8 cellular contexts compared by ENCODE assay signal in genomic region chr13:40206241-40207109, GRCh38.
DNase-seq lines count a peak whose midpoint lies in the region; ATAC-seq, FAIRE-seq and TF ChIP-seq lines count a peak whose summit lies in the region.

No MANE protein-coding gene starts in this region.

- no peak for TF ChIP-seq RAD21 in HepG2 (CRISPR knock-in tag; IDR thresholded peaks at IDR 0.05)

- POLR2A ChIA-PET in HepG2 (lab: Yijun Ruan, JAX), result no interaction called here

- FAIRE-seq in HepG2 (lab: Jason Lieb, UNC), result no peak

- no peaks in the 10 kb centered on the region for H3K79me2 ChIP-seq in Karpas-422 (ENCODE audit: low read length)
- H3K79me2 ChIP-seq in HepG2 (ENCODE audit: insufficient read depth, low read length), result no peaks in the 10 kb centered on the region

- no peaks in the 10 kb centered on the region for H3K27me3 Mint-ChIP-seq in activated T-helper 1 cell treated with anti-CD3 and anti-CD28 coated beads, Interleukin-12 subunit alpha, Interleukin-12 subunit beta, Interleukin-2, Interleukin-4 antibody, amounts not matched to agents 30 ng/mL and 10 ng/mL and 1 ng/mL, durations not matched to agents 14 hours and 24 hours and 36 hours (ENCODE audit: insufficient read depth)

- intact Hi-C loops in activated T-helper 1 cell treated with anti-CD3 and anti-CD28 coated beads, Interleukin-12 subunit alpha, Interleukin-12 subunit beta, Interleukin-2, Interleukin-4 antibody, amounts not matched to agents 30 ng/mL and 10 ng/mL and 1 ng/mL, durations not matched to agents 14 hours and 24 hours and 36 hours (cut with micrococcal nuclease), result loop anchor here (2.0 kb wide), 1 partner anchor 16 kb away; no protein-coding TSS in a partner anchor
- intact Hi-C loops in HepG2 (cut with micrococcal nuclease; ENCODE audit: unreplicated experiment), result no loop called here
- intact Hi-C loops in right cardiac atrium (cut with DNase I), result no loop called here

- no peaks in the 10 kb centered on the region; the same call in 1 of the 2 replicates for H3K36me3 ChIP-seq in Karpas-422 (ENCODE audit: insufficient read depth, low read length)
- no peaks in the 10 kb centered on the region for H3K36me3 ChIP-seq in HepG2 (replicated peaks in 1 of 2; ENCODE audit: control insufficient read depth in 1 of 2, insufficient read depth in 2 of 2, low read length in 2 of 2)

- H3K9ac ChIP-seq in Karpas-422 (ENCODE audit: low read length), result peak overlapping the region; percentile 25; the same call in 1 of the 2 replicates
- H3K9ac ChIP-seq in HepG2 (ENCODE audit: insufficient read depth, low read depth, low read length), result no peak overlapping the region

- no peaks in the 10 kb centered on the region for H4K20me1 ChIP-seq in Karpas-422 (ENCODE audit: insufficient read depth, low read depth, low read length)
- no peaks in the 10 kb centered on the region for H4K20me1 ChIP-seq in HepG2 (ENCODE audit: insufficient read depth, low read length)

- H3K27ac ChIP-seq in Karpas-422 (ENCODE audit: low read length), result peak overlapping the region; percentile 52
- no peak overlapping the region for H3K27ac ChIP-seq in HepG2 (ENCODE audit: extremely low read length, insufficient read depth, low read length)
- no peak overlapping the region for H3K27ac ChIP-seq in right cardiac atrium (ENCODE audit: low read length)

- H2AFZ ChIP-seq in Karpas-422 (ENCODE audit: low read length) (peak overlapping the region; percentile 92), HepG2 (ENCODE audit: low read length) (no peak overlapping the region)

- ATAC-seq in GM21528 (IDR thresholded peaks at IDR 0.05; ENCODE audit: low FRiP score, unreplicated experiment) (peak; percentile 60), HepG2 (no peak), right cardiac atrium (no peak)

- no TSS peak for BruUV-seq in HepG2 (replicated peaks; lab: Mats Ljungman, UMichigan)

- CTCF ChIA-PET in HepG2 (lab: Yijun Ruan, JAX; ENCODE audit: low intra/inter-chr PET ratio, low total read pairs), result no interaction called here

- TF ChIP-seq CTCF in GM10266 (IDR thresholded peaks at IDR 0.05; ENCODE audit: control insufficient read depth, insufficient read depth, low read depth, missing control alignments) (no peak), HepG2 (CRISPR knock-in tag; IDR thresholded peaks at IDR 0.05) (no peak)

- peak overlapping the region; percentile 3; the same call in 1 of the 2 replicates for H3K4me3 ChIP-seq in Karpas-422 (ENCODE audit: low read length)
- no peak overlapping the region for H3K4me3 ChIP-seq in HepG2 (replicated peaks in 1 of 3; ENCODE audit: insufficient read depth in 1 of 3, low read depth in 2 of 3, low read length in 3 of 3)
- H3K4me3 ChIP-seq in right cardiac atrium (ENCODE audit: low read length), result no peak overlapping the region

- DNase-seq in GM10266 (ENCODE audit: extremely low spot score), result peak; percentile 48
- peak; percentile 66 for DNase-seq in Karpas-422
- peak; percentile 32 for DNase-seq in activated T-helper 1 cell treated with anti-CD3 and anti-CD28 coated beads, Interleukin-12 subunit alpha, Interleukin-12 subunit beta, Interleukin-2, Interleukin-4 antibody, amounts not matched to agents 30 ng/mL and 10 ng/mL and 1 ng/mL, durations not matched to agents 14 hours and 24 hours and 36 hours (ENCODE audit: low spot score)
- no peak for DNase-seq in HepG2 (ENCODE audit: low spot score)
- no peak for DNase-seq in NCI-H748 treated with DMSO at 0.1 percent for 48 hours (lab: John Stamatoyannopoulos, UW)
- no peak for DNase-seq in ecto neural progenitor cell (ENCODE audit: low spot score)
- DNase-seq in right cardiac atrium, result no peak

- 38% methylated on average over 7 of the region's 7 CpGs for WGBS in HepG2 (ENCODE audit: low lambda C conversion rate)
- WGBS in right cardiac atrium, result 68% methylated on average over 7 of the region's 7 CpGs

- TF ChIP-seq EP300 in HepG2 (IDR thresholded peaks at IDR 0.05; ENCODE audit: low read depth in 2 of 2, low read length in 2 of 2) (no peak), HepG2 (CRISPR knock-in tag; IDR thresholded peaks at IDR 0.05; ENCODE audit: borderline replicate concordance) (no peak)

- H3K9me3 ChIP-seq in Karpas-422 (ENCODE audit: low read length) (no peaks in the 10 kb centered on the region), HepG2 (ENCODE audit: low read length) (no peaks in the 10 kb centered on the region), right cardiac atrium (ENCODE audit: control insufficient read depth, low read length) (no peaks in the 10 kb centered on the region)

- H3K4me1 ChIP-seq in Karpas-422 (ENCODE audit: low read length), result peaks cover 22% of the 10 kb centered on the region
- H3K4me1 ChIP-seq in HepG2 (ENCODE audit: insufficient read depth, low read length), result no peaks in the 10 kb centered on the region
- H3K4me1 ChIP-seq in right cardiac atrium (ENCODE audit: control insufficient read depth, insufficient read depth, low read length), result no peaks in the 10 kb centered on the region

- peak overlapping the region; percentile 36 for H3K4me3 Mint-ChIP-seq in activated T-helper 1 cell treated with anti-CD3 and anti-CD28 coated beads, Interleukin-12 subunit alpha, Interleukin-12 subunit beta, Interleukin-2, Interleukin-4 antibody, amounts not matched to agents 30 ng/mL and 10 ng/mL and 1 ng/mL, durations not matched to agents 14 hours and 24 hours and 36 hours

- peak overlapping the region; percentile 95 for H3K27ac Mint-ChIP-seq in activated T-helper 1 cell treated with anti-CD3 and anti-CD28 coated beads, Interleukin-12 subunit alpha, Interleukin-12 subunit beta, Interleukin-2, Interleukin-4 antibody, amounts not matched to agents 30 ng/mL and 10 ng/mL and 1 ng/mL, durations not matched to agents 14 hours and 24 hours and 36 hours

- no peak for TF ChIP-seq POLR2A in HepG2 (IDR thresholded peaks at IDR 0.05; ENCODE audit: insufficient read depth in 1 of 2, low read depth in 2 of 2, low read length in 2 of 2)

- H3K4me2 ChIP-seq in Karpas-422 (ENCODE audit: low read depth, low read length, poor library complexity, severe bottlenecking) (peak overlapping the region; percentile 42), HepG2 (ENCODE audit: low read depth, low read length) (no peak overlapping the region)

- no peaks in the 10 kb centered on the region for H3K27me3 ChIP-seq in Karpas-422 (ENCODE audit: low read length)
- 0 out of 5 replicates have a peak, but pooled peaks cover 0 to under 1% of the 10 kb centered on the region in 2 experiments for H3K27me3 ChIP-seq in HepG2 (ENCODE audit: control insufficient read depth in 1 of 2, insufficient read depth in 2 of 2, low read length in 2 of 2)
- no peaks in the 10 kb centered on the region for H3K27me3 ChIP-seq in right cardiac atrium (ENCODE audit: control insufficient read depth, insufficient read depth)

- H3K9me3 Mint-ChIP-seq in activated T-helper 1 cell treated with anti-CD3 and anti-CD28 coated beads, Interleukin-12 subunit alpha, Interleukin-12 subunit beta, Interleukin-2, Interleukin-4 antibody, amounts not matched to agents 30 ng/mL and 10 ng/mL and 1 ng/mL, durations not matched to agents 14 hours and 24 hours and 36 hours, result peaks cover 17% of the 10 kb centered on the region

- no peaks in the 10 kb centered on the region for H3K9me2 ChIP-seq in Karpas-422 (replicated peaks; ENCODE audit: insufficient read depth, low read length)

- in situ Hi-C loops in HepG2 (cut with HindIII; ENCODE audit: extremely low pct_ligation_motif_present, low pct_unique_long_range_greater_than_20kb), result no loop called here

- peaks cover 15% of the 10 kb centered on the region for H3K36me3 Mint-ChIP-seq in activated T-helper 1 cell treated with anti-CD3 and anti-CD28 coated beads, Interleukin-12 subunit alpha, Interleukin-12 subunit beta, Interleukin-2, Interleukin-4 antibody, amounts not matched to agents 30 ng/mL and 10 ng/mL and 1 ng/mL, durations not matched to agents 14 hours and 24 hours and 36 hours (ENCODE audit: low read depth)

- H3K4me1 Mint-ChIP-seq in activated T-helper 1 cell treated with anti-CD3 and anti-CD28 coated beads, Interleukin-12 subunit alpha, Interleukin-12 subunit beta, Interleukin-2, Interleukin-4 antibody, amounts not matched to agents 30 ng/mL and 10 ng/mL and 1 ng/mL, durations not matched to agents 14 hours and 24 hours and 36 hours (ENCODE audit: low read depth), result peaks cover 58% of the 10 kb centered on the region

TF ChIP-seq in HepG2, 621 proteins besides CTCF, POLR2A, EP300 and RAD21:
- TF ChIP-seq ZNF362 (CRISPR knock-in tag; IDR thresholded peaks at IDR 0.05; ENCODE audit: borderline replicate concordance) (no peak), CREB1 (IDR thresholded peaks at IDR 0.05) (0 out of 2 replicates have a peak, but pooled peaks have one; percentile 27), CREB1 (CRISPR knock-in tag; IDR thresholded peaks at IDR 0.05) (no peak)

Comparison
In these comparisons a context has a peak if more than half of its experiments do, and no peak if none do; other contexts are left out.
1. DNase-seq: peak in GM10266 (single experiment), Karpas-422 (single experiment) and activated T-helper 1 cell treated with anti-CD3 and anti-CD28 coated beads, Interleukin-12 subunit alpha, Interleukin-12 subunit beta, Interleukin-2, Interleukin-4 antibody, amounts not matched to agents 30 ng/mL and 10 ng/mL and 1 ng/mL, durations not matched to agents 14 hours and 24 hours and 36 hours (single experiment); none in HepG2 (single experiment), NCI-H748 treated with DMSO at 0.1 percent for 48 hours (single experiment), ecto neural progenitor cell (single experiment) and right cardiac atrium (0 of 3).